ENCODE assay signal across 1 cellular context in the genomic region with DNA sequence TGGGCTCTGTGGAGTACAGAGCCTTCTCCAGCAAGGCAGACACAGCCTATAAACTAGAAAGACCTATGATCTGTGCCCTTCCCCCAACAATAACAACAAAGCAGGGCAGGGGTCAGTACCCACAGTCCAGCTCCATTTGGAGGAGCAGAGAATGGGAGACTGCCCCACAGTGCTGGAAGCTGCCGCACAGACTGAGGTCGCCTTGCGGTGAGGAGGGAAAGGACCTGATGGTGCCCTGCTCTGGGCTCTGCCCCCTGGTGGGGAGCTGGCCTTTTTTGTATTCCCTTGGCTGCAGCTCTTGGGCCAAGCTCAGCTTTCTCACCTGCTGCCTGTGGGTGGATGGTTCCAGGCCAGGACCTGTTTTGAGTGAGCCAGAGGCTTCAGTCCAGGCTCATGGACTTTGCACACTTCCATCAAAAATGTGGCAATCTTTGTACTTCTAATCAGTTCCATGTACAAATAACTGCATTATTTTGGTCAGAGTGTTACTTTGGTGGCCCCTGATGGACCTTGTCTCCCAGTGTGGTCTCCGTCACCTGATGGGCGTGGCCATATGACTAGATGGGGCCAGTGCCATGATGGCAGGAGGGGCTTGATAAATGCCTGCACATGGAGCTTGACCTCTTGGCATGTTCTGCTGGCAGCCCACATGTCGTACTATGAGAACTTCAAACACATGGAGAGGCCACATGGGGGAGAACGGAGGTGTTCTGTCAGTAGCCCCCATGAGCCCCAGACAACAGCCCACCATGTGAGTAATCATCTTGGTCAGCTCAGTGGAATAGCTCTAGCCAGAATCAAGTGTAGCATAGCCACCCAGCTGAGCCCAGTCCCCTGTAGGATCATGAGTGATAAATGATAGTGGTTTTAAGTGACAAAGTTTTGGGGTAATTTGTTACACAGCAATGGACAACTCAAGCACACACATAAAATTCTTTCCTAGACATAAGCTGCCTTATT.
TF ChIP-seq lines count a peak whose summit lies in the region.

No MANE protein-coding gene starts in this region.

TF ChIP-seq in HepG2, 621 proteins besides CTCF, POLR2A, EP300 and RAD21 (continued from another document and continues in another):
- TF ChIP-seq, protein P1, sequence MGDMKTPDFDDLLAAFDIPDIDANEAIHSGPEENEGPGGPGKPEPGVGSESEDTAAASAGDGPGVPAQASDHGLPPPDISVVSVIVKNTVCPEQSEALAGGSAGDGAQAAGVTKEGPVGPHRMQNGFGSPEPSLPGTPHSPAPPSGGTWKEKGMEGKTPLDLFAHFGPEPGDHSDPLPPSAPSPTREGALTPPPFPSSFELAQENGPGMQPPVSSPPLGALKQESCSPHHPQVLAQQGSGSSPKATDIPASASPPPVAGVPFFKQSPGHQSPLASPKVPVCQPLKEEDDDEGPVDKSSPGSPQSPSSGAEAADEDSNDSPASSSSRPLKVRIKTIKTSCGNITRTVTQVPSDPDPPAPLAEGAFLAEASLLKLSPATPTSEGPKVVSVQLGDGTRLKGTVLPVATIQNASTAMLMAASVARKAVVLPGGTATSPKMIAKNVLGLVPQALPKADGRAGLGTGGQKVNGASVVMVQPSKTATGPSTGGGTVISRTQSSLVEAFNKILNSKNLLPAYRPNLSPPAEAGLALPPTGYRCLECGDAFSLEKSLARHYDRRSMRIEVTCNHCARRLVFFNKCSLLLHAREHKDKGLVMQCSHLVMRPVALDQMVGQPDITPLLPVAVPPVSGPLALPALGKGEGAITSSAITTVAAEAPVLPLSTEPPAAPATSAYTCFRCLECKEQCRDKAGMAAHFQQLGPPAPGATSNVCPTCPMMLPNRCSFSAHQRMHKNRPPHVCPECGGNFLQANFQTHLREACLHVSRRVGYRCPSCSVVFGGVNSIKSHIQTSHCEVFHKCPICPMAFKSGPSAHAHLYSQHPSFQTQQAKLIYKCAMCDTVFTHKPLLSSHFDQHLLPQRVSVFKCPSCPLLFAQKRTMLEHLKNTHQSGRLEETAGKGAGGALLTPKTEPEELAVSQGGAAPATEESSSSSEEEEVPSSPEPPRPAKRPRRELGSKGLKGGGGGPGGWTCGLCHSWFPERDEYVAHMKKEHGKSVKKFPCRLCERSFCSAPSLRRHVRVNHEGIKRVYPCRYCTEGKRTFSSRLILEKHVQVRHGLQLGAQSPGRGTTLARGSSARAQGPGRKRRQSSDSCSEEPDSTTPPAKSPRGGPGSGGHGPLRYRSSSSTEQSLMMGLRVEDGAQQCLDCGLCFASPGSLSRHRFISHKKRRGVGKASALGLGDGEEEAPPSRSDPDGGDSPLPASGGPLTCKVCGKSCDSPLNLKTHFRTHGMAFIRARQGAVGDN (CRISPR knock-in tag; IDR thresholded peaks at IDR 0.05): peak; percentile 82
- TF ChIP-seq ARNT (IDR thresholded peaks at IDR 0.05) (no peak), DPF2 (CRISPR knock-in tag; IDR thresholded peaks at IDR 0.05; ENCODE audit: borderline replicate concordance, low read depth) (no peak; the same call in 1 of the 2 replicates), ZFP1 (CRISPR knock-in tag; IDR thresholded peaks at IDR 0.05) (peak; percentile 57), HNRNPLL (IDR thresholded peaks at IDR 0.05; ENCODE audit: low read depth, low read length, poor library complexity, severe bottlenecking) (no peak), RCOR2 (CRISPR knock-in tag; IDR thresholded peaks at IDR 0.05) (peak; percentile 75; the same call in 1 of the 2 replicates), ATRX (CRISPR knock-in tag; IDR thresholded peaks at IDR 0.05; ENCODE audit: borderline replicate concordance) (no peak), TBX2 (CRISPR knock-in tag; IDR thresholded peaks at IDR 0.05; ENCODE audit: borderline replicate concordance) (peak; percentile 87), KDM3A (CRISPR knock-in tag; IDR thresholded peaks at IDR 0.05; ENCODE audit: low read depth) (0 out of 2 replicates have a peak, but pooled peaks have one; percentile 42), ZNF225 (CRISPR knock-in tag; IDR thresholded peaks at IDR 0.05) (no peak), ZNF737 (CRISPR knock-in tag; IDR thresholded peaks at IDR 0.05; ENCODE audit: borderline replicate concordance) (no peak), MIXL1 (CRISPR knock-in tag; IDR thresholded peaks at IDR 0.05) (peak; percentile 10; the same call in 1 of the 2 replicates), MXI1 (IDR thresholded peaks at IDR 0.05; ENCODE audit: borderline replicate concordance, low read depth, low read length) (peak; percentile 60; the same call in 1 of the 3 replicates), EZH2 (conservative IDR thresholded peaks at IDR 0.05; ENCODE audit: low read depth, low read length) (no peak), ZNF850 (CRISPR knock-in tag; conservative IDR thresholded peaks at IDR 0.05) (no peak), ZFP36 (IDR thresholded peaks at IDR 0.05; ENCODE audit: borderline replicate concordance, low read depth, low read length, partially characterized antibody) (no peak), CC2D1A (CRISPR knock-in tag; IDR thresholded peaks at IDR 0.05) (no peak), CHD4 (IDR thresholded peaks at IDR 0.05; ENCODE audit: borderline replicate concordance, low read length) (no peak), ZNF160 (CRISPR knock-in tag; IDR thresholded peaks at IDR 0.05) (peak; percentile 84), NFKB2 (CRISPR knock-in tag; IDR thresholded peaks at IDR 0.05; ENCODE audit: borderline replicate concordance) (peak; percentile 90; the same call in 1 of the 2 replicates), ZNF775 (CRISPR knock-in tag; IDR thresholded peaks at IDR 0.05; ENCODE audit: borderline replicate concordance) (no peak), ZNF30 (CRISPR knock-in tag; IDR thresholded peaks at IDR 0.05) (no peak), MYC (CRISPR knock-in tag; IDR thresholded peaks at IDR 0.05; ENCODE audit: borderline replicate concordance) (peak; percentile 77; the same call in 1 of the 2 replicates), ZNF24 (IDR thresholded peaks at IDR 0.05) (no peak), RAD51 (IDR thresholded peaks at IDR 0.05; ENCODE audit: borderline replicate concordance) (no peak)
- TF ChIP-seq, protein P2, sequence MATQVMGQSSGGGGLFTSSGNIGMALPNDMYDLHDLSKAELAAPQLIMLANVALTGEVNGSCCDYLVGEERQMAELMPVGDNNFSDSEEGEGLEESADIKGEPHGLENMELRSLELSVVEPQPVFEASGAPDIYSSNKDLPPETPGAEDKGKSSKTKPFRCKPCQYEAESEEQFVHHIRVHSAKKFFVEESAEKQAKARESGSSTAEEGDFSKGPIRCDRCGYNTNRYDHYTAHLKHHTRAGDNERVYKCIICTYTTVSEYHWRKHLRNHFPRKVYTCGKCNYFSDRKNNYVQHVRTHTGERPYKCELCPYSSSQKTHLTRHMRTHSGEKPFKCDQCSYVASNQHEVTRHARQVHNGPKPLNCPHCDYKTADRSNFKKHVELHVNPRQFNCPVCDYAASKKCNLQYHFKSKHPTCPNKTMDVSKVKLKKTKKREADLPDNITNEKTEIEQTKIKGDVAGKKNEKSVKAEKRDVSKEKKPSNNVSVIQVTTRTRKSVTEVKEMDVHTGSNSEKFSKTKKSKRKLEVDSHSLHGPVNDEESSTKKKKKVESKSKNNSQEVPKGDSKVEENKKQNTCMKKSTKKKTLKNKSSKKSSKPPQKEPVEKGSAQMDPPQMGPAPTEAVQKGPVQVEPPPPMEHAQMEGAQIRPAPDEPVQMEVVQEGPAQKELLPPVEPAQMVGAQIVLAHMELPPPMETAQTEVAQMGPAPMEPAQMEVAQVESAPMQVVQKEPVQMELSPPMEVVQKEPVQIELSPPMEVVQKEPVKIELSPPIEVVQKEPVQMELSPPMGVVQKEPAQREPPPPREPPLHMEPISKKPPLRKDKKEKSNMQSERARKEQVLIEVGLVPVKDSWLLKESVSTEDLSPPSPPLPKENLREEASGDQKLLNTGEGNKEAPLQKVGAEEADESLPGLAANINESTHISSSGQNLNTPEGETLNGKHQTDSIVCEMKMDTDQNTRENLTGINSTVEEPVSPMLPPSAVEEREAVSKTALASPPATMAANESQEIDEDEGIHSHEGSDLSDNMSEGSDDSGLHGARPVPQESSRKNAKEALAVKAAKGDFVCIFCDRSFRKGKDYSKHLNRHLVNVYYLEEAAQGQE (IDR thresholded peaks at IDR 0.05; ENCODE audit: borderline replicate concordance in 1 of 2, low read depth in 1 of 2, low read length in 2 of 2): peak in 1 of 2 experiments; percentile 31; a peak in 1 of 4 replicates
- TF ChIP-seq, protein P3, sequence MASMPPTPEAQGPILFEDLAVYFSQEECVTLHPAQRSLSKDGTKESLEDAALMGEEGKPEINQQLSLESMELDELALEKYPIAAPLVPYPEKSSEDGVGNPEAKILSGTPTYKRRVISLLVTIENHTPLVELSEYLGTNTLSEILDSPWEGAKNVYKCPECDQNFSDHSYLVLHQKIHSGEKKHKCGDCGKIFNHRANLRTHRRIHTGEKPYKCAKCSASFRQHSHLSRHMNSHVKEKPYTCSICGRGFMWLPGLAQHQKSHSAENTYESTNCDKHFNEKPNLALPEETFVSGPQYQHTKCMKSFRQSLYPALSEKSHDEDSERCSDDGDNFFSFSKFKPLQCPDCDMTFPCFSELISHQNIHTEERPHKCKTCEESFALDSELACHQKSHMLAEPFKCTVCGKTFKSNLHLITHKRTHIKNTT (CRISPR knock-in tag; IDR thresholded peaks at IDR 0.05): no peak
- TF ChIP-seq, protein P4, sequence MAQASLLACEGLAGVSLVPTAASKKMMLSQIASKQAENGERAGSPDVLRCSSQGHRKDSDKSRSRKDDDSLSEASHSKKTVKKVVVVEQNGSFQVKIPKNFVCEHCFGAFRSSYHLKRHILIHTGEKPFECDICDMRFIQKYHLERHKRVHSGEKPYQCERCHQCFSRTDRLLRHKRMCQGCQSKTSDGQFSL (CRISPR knock-in tag; IDR thresholded peaks at IDR 0.05): no peak
- TF ChIP-seq, protein P5, sequence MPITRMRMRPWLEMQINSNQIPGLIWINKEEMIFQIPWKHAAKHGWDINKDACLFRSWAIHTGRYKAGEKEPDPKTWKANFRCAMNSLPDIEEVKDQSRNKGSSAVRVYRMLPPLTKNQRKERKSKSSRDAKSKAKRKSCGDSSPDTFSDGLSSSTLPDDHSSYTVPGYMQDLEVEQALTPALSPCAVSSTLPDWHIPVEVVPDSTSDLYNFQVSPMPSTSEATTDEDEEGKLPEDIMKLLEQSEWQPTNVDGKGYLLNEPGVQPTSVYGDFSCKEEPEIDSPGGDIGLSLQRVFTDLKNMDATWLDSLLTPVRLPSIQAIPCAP (CRISPR knock-in tag; IDR thresholded peaks at IDR 0.05; ENCODE audit: low read depth): no peak
- TF ChIP-seq, protein P6, sequence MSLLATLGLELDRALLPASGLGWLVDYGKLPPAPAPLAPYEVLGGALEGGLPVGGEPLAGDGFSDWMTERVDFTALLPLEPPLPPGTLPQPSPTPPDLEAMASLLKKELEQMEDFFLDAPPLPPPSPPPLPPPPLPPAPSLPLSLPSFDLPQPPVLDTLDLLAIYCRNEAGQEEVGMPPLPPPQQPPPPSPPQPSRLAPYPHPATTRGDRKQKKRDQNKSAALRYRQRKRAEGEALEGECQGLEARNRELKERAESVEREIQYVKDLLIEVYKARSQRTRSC (CRISPR knock-in tag; IDR thresholded peaks at IDR 0.05; ENCODE audit: low read depth): no peak
- TF ChIP-seq, protein P7, sequence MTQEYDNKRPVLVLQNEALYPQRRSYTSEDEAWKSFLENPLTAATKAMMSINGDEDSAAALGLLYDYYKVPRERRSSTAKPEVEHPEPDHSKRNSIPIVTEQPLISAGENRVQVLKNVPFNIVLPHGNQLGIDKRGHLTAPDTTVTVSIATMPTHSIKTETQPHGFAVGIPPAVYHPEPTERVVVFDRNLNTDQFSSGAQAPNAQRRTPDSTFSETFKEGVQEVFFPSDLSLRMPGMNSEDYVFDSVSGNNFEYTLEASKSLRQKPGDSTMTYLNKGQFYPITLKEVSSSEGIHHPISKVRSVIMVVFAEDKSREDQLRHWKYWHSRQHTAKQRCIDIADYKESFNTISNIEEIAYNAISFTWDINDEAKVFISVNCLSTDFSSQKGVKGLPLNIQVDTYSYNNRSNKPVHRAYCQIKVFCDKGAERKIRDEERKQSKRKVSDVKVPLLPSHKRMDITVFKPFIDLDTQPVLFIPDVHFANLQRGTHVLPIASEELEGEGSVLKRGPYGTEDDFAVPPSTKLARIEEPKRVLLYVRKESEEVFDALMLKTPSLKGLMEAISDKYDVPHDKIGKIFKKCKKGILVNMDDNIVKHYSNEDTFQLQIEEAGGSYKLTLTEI (CRISPR knock-in tag; conservative IDR thresholded peaks at IDR 0.05): no peak
- TF ChIP-seq, protein P8, sequence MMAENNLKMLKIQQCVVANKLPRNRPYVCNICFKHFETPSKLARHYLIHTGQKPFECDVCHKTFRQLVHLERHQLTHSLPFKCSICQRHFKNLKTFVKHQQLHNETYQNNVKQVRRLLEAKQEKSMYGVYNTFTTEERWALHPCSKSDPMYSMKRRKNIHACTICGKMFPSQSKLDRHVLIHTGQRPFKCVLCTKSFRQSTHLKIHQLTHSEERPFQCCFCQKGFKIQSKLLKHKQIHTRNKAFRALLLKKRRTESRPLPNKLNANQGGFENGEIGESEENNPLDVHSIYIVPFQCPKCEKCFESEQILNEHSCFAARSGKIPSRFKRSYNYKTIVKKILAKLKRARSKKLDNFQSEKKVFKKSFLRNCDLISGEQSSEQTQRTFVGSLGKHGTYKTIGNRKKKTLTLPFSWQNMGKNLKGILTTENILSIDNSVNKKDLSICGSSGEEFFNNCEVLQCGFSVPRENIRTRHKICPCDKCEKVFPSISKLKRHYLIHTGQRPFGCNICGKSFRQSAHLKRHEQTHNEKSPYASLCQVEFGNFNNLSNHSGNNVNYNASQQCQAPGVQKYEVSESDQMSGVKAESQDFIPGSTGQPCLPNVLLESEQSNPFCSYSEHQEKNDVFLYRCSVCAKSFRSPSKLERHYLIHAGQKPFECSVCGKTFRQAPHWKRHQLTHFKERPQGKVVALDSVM (CRISPR knock-in tag; IDR thresholded peaks at IDR 0.05): no peak
- TF ChIP-seq, protein P9, sequence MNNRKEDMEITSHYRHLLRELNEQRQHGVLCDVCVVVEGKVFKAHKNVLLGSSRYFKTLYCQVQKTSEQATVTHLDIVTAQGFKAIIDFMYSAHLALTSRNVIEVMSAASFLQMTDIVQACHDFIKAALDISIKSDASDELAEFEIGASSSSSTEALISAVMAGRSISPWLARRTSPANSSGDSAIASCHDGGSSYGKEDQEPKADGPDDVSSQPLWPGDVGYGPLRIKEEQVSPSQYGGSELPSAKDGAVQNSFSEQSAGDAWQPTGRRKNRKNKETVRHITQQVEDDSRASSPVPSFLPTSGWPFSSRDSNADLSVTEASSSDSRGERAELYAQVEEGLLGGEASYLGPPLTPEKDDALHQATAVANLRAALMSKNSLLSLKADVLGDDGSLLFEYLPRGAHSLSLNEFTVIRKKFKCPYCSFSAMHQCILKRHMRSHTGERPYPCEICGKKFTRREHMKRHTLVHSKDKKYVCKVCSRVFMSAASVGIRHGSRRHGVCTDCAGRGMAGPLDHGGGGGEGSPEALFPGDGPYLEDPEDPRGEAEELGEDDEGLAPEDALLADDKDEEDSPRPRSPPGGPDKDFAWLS (CRISPR knock-in tag; IDR thresholded peaks at IDR 0.05; ENCODE audit: borderline replicate concordance): no peak
- TF ChIP-seq, protein P10, sequence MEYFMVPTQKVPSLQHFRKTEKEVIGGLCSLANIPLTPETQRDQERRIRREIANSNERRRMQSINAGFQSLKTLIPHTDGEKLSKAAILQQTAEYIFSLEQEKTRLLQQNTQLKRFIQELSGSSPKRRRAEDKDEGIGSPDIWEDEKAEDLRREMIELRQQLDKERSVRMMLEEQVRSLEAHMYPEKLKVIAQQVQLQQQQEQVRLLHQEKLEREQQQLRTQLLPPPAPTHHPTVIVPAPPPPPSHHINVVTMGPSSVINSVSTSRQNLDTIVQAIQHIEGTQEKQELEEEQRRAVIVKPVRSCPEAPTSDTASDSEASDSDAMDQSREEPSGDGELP (IDR thresholded peaks at IDR 0.05; ENCODE audit: borderline replicate concordance, low read depth): peak; percentile 47; the same call in 1 of the 2 replicates
